ENCODE assay signal across 21 cellular contexts in genomic region chr11:77561257-77561656, GRCh38.
"Had no signal": no experiment of that assay in that cellular context is flagged by ENCODE, and none has a peak within 500 bp of the region (broad histone marks: within the 10 kb centered on the region; RNA-seq: fewer than 3 reads in every experiment).

No MANE protein-coding gene starts in this region.

- H3K27me3 ChIP-seq: cardiac muscle cell, right lobe of liver, testis, vagina had no signal

- H3K36me3 ChIP-seq: cardiac muscle cell, left ventricle myocardium inferior, right lobe of liver, vagina had no signal

- H3K9me3 ChIP-seq: right lobe of liver, testis, vagina had no signal

- H3K36me3 Mint-ChIP-seq: activated CD4-positive, alpha-beta memory T cell treated with anti-CD3 and anti-CD28 coated beads for 36 hours; activated naive CD8-positive, alpha-beta T cell treated with anti-CD3 and anti-CD28 coated beads, Interleukin-2, amount 10 ng/mL, durations not matched to agents 7 days and 5 days; naive B cell; stimulated activated naive B cell treated with anti-CD40 and anti-IgM and Interleukin-4, amounts not matched to agents 10 μg/mL and 1 μg/mL and 100 μg/mL, for 72 hours had no signal

- H3K27me3 Mint-ChIP-seq: naive B cell had no signal

- H3K4me3 ChIP-seq: cardiac muscle cell, left ventricle myocardium inferior, right lobe of liver, smooth muscle cell, testis, vagina had no signal

- H3K9me3 Mint-ChIP-seq: activated naive CD8-positive, alpha-beta T cell treated with anti-CD3 and anti-CD28 coated beads, Interleukin-2, amount 10 ng/mL, durations not matched to agents 7 days and 5 days had no signal

- H3K4me3 Mint-ChIP-seq: activated CD4-positive, alpha-beta memory T cell treated with anti-CD3 and anti-CD28 coated beads for 36 hours; activated naive CD4-positive, alpha-beta T cell treated with anti-CD3 and anti-CD28 coated beads for 36 hours; activated naive CD8-positive, alpha-beta T cell treated with anti-CD3 and anti-CD28 coated beads, Interleukin-2, amount 10 ng/mL, durations not matched to agents 7 days and 5 days; activated T-cell treated with anti-CD3 and anti-CD28 coated beads, Interleukin-2, amount 50 U/mL, for 72 hours; naive B cell; stimulated activated naive B cell treated with anti-CD40 and anti-IgM and Interleukin-4, amounts not matched to agents 10 μg/mL and 1 μg/mL and 100 μg/mL, for 72 hours had no signal

- H3K4me1 ChIP-seq: left ventricle myocardium inferior, right lobe of liver, testis had no signal

- DNase-seq: activated CD4-positive, alpha-beta memory T cell treated with anti-CD3 and anti-CD28 coated beads for 36 hours; activated CD4-positive, alpha-beta T cell treated with anti-CD3 and anti-CD28 coated beads for 4 hours; activated effector memory CD4-positive, alpha-beta T cell treated with Interleukin-2 at 50 U/mL for 16 hours; activated naive CD4-positive, alpha-beta T cell treated with anti-CD3 and anti-CD28 coated beads for 36 hours; activated naive CD8-positive, alpha-beta T cell treated with anti-CD3 and anti-CD28 coated beads, Interleukin-2, amount 10 ng/mL, durations not matched to agents 7 days and 5 days; activated T-cell treated with anti-CD3 and anti-CD28 coated beads, Interleukin-2, amount 50 U/mL, for 72 hours; amygdala; left ventricle myocardium inferior; naive B cell; occipital lobe; posterior cingulate gyrus; right lobe of liver; stimulated activated CD4-positive, alpha-beta T cell treated with anti-CD3 and anti-CD28 coated beads, Interleukin-2, amount 100 ng/mL, for 48 hours; stimulated activated CD8-positive, alpha-beta memory T cell treated with anti-CD3 and anti-CD28 coated beads, Interleukin-4, amount 100 ng/mL, for 48 hours; stimulated activated naive B cell treated with anti-CD40 and anti-IgM and Interleukin-4, amounts not matched to agents 10 μg/mL and 1 μg/mL and 100 μg/mL, for 72 hours; T-helper 9 cell; testis had no signal

- H3K27ac ChIP-seq: cardiac muscle cell, left ventricle myocardium inferior, right lobe of liver, testis, vagina had no signal

- H3K4me2 ChIP-seq: smooth muscle cell had no signal

- H3K4me1 Mint-ChIP-seq: activated naive CD8-positive, alpha-beta T cell treated with anti-CD3 and anti-CD28 coated beads, Interleukin-2, amount 10 ng/mL, durations not matched to agents 7 days and 5 days; naive B cell; stimulated activated naive B cell treated with anti-CD40 and anti-IgM and Interleukin-4, amounts not matched to agents 10 μg/mL and 1 μg/mL and 100 μg/mL, for 72 hours had no signal

- H3K27ac Mint-ChIP-seq: activated CD4-positive, alpha-beta memory T cell treated with anti-CD3 and anti-CD28 coated beads for 36 hours; activated naive CD4-positive, alpha-beta T cell treated with anti-CD3 and anti-CD28 coated beads for 36 hours; activated naive CD8-positive, alpha-beta T cell treated with anti-CD3 and anti-CD28 coated beads, Interleukin-2, amount 10 ng/mL, durations not matched to agents 7 days and 5 days; activated T-cell treated with anti-CD3 and anti-CD28 coated beads, Interleukin-2, amount 50 U/mL, for 72 hours; naive B cell; stimulated activated naive B cell treated with anti-CD40 and anti-IgM and Interleukin-4, amounts not matched to agents 10 μg/mL and 1 μg/mL and 100 μg/mL, for 72 hours had no signal

- FAIRE-seq: endometrium had no signal
